24 cellular contexts compared by ENCODE assay signal in the genomic region with DNA sequence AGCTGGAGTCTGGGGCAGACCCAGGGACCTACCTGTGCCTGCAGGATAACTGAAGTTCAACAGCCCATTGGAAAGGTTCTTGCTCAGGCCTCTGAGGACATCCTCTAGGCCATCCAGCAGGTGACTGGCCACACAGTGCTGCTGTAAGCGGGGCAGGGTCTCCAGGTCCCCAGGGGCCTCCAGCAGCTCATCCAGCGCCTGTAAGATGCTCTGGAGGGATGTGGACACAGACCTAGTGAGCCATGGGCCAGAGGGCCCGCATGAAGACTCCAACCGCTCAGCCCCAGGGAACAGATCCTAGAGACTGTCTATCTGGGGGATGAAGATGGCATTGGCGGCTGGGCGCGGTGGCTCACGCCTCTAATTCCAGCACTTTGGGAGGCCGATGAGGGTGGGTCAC. TPM values are rescaled to one million over a fixed set of nuclear protein-coding genes. Genes with fewer than 3 reads are reported as not detected.
"Had no signal": no experiment of that assay in that cellular context is flagged by ENCODE, and none has a peak within 500 bp of the region (broad histone marks: within the 10 kb centered on the region; RNA-seq: fewer than 3 reads in every experiment).

No MANE protein-coding gene starts in this region.

- H3K27ac ChIP-seq: SK-N-MC had no signal

- ATAC-seq: activated T-helper 17 cell treated with anti-CD3 and anti-CD28 coated beads, Interleukin-2, amount 50 U/mL, for 72 hours; Right ventricle myocardium inferior; T-cell had no signal

- H3K27ac Mint-ChIP-seq: activated B cell treated with CpG ODN at 0.5 μM for 24 hours; activated CD4-positive, alpha-beta memory T cell treated with anti-CD3 and anti-CD28 coated beads for 36 hours; activated CD4-positive, alpha-beta T cell treated with anti-CD3 and anti-CD28 coated beads, Interleukin-2, amount 10 ng/mL, durations not matched to agents 24 days and 14 days; activated naive CD4-positive, alpha-beta T cell treated with anti-CD3 and anti-CD28 coated beads for 36 hours; activated naive CD8-positive, alpha-beta T cell; activated T-helper 17 cell treated with anti-CD3 and anti-CD28 coated beads, Interleukin-2, amount 50 U/mL, for 72 hours; T-cell had no signal

- DNase-seq: activated B cell treated with CpG ODN at 0.5 μM for 24 hours; activated CD4-positive, alpha-beta memory T cell treated with anti-CD3 and anti-CD28 coated beads for 36 hours; activated CD4-positive, alpha-beta T cell treated with anti-CD3 and anti-CD28 coated beads for 1 hour; activated CD4-positive, alpha-beta T cell treated with anti-CD3 and anti-CD28 coated beads, Interleukin-2, amount 10 ng/mL, durations not matched to agents 24 days and 14 days; activated CD8-positive, alpha-beta memory T cell treated with anti-CD3 and anti-CD28 coated beads for 24 hours; activated gamma-delta T cell; activated naive CD4-positive, alpha-beta T cell treated with anti-CD3 and anti-CD28 coated beads for 36 hours; activated T-cell treated with anti-CD3 and anti-CD28 coated beads, Interleukin-2, amount 50 U/mL, for 48 hours; KG1; NCI-H1048; NCI-H1930; NCI-H2171; NCI-H226; NCI-H526 treated with DMSO at 0.1 percent for 48 hours; NCI-H82; T-cell; T-helper 2 cell; T1000 had no signal

- H3K4me3 ChIP-seq: SK-N-MC had no signal

- H3K36me3 Mint-ChIP-seq: activated naive CD8-positive, alpha-beta T cell; IgD-negative memory B cell; T-cell had no signal

- H3K4me3 Mint-ChIP-seq: activated B cell treated with CpG ODN at 0.5 μM for 24 hours; activated CD4-positive, alpha-beta memory T cell treated with anti-CD3 and anti-CD28 coated beads for 36 hours; activated CD4-positive, alpha-beta T cell treated with anti-CD3 and anti-CD28 coated beads, Interleukin-2, amount 10 ng/mL, durations not matched to agents 24 days and 14 days; activated naive CD4-positive, alpha-beta T cell treated with anti-CD3 and anti-CD28 coated beads for 36 hours; activated naive CD8-positive, alpha-beta T cell; activated T-helper 17 cell treated with anti-CD3 and anti-CD28 coated beads, Interleukin-2, amount 50 U/mL, for 72 hours; IgD-negative memory B cell; T-cell had no signal

- H3K4me1 Mint-ChIP-seq: activated B cell treated with CpG ODN at 0.5 μM for 24 hours; activated CD4-positive, alpha-beta T cell treated with anti-CD3 and anti-CD28 coated beads, Interleukin-2, amount 10 ng/mL, durations not matched to agents 24 days and 14 days; T-cell had no signal

- H3K27me3 Mint-ChIP-seq: activated CD4-positive, alpha-beta memory T cell treated with anti-CD3 and anti-CD28 coated beads for 36 hours; activated CD4-positive, alpha-beta T cell treated with anti-CD3 and anti-CD28 coated beads, Interleukin-2, amount 10 ng/mL, durations not matched to agents 24 days and 14 days had no signal

- H3K9me3 Mint-ChIP-seq: activated B cell treated with CpG ODN at 0.5 μM for 24 hours; activated CD4-positive, alpha-beta memory T cell treated with anti-CD3 and anti-CD28 coated beads for 36 hours; activated CD4-positive, alpha-beta T cell treated with anti-CD3 and anti-CD28 coated beads, Interleukin-2, amount 10 ng/mL, durations not matched to agents 24 days and 14 days; activated naive CD4-positive, alpha-beta T cell treated with anti-CD3 and anti-CD28 coated beads for 36 hours; activated T-helper 17 cell treated with anti-CD3 and anti-CD28 coated beads, Interleukin-2, amount 50 U/mL, for 72 hours; T-cell had no signal

RNA-seq across cellular contexts. Expression of a gene that starts 14.0 kb away (rescaled TPM):
- total RNA-seq: M059J had no signal
